Comparison of ENCODE assay signal across 1 cellular context in the genomic region with DNA sequence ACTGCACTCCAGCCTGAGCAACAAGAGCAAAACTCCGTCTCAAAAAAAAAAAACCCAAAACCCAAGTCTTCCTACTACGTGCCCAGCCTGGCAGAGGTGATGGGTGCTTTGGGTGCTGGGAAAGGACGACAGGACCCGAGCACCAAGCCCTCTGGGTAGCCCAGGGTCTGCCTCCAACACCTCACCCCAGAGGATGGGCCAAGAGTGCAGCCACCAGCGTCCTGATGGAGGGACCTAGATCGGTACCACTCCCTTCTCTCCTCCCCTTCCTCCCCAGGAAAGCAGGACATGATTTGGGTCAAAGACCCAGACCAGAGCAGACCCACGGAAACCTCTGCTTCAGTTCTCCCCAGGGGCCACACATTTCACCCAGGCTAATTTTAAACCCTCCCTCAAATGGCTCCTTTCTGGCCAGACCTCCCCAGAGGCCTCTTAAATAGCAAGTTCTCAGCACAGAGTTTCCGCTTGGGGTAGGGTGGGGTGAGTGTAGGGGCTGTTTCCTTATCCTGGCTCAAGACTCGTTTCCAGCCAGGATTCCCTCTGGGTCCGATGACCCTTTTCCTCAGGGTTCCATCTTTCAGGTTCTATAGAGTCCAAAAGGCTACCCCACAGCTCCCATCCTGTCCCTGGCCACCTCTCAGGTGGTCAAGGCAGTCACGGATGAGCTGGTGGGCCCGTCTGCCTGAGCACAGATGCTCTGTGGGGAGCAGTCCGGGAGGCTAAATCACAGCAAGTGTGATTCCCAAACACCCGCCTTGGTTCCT.
TF ChIP-seq lines count a peak whose summit lies in the region.

No MANE protein-coding gene starts in this region.

TF ChIP-seq in GM12878, 131 proteins besides CTCF, POLR2A, EP300 and RAD21 (continued from another document):
- peak; percentile 58 for TF ChIP-seq ZNF687 (IDR thresholded peaks at IDR 0.05)
- peak; percentile 44; the same call in 1 of the 2 replicates for TF ChIP-seq HDGF (IDR thresholded peaks at IDR 0.05)
- peak; percentile 43 to 62; a peak in 2 of 4 replicates for TF ChIP-seq IKZF2 (IDR thresholded peaks at IDR 0.05)
- TF ChIP-seq YY1 (IDR thresholded peaks at IDR 0.05; ENCODE audit: low read depth, low read length), result 0 out of 2 replicates have a peak, but pooled peaks have one; percentile 17
- TF ChIP-seq MLLT1 (IDR thresholded peaks at IDR 0.05), result 0 out of 2 replicates have a peak, but pooled peaks have one; percentile 5
- TF ChIP-seq RAD51 (IDR thresholded peaks at IDR 0.05), result no peak
- 0 out of 2 replicates have a peak, but pooled peaks have one; percentile 25 for TF ChIP-seq NBN (IDR thresholded peaks at IDR 0.05)
- TF ChIP-seq, protein P1, sequence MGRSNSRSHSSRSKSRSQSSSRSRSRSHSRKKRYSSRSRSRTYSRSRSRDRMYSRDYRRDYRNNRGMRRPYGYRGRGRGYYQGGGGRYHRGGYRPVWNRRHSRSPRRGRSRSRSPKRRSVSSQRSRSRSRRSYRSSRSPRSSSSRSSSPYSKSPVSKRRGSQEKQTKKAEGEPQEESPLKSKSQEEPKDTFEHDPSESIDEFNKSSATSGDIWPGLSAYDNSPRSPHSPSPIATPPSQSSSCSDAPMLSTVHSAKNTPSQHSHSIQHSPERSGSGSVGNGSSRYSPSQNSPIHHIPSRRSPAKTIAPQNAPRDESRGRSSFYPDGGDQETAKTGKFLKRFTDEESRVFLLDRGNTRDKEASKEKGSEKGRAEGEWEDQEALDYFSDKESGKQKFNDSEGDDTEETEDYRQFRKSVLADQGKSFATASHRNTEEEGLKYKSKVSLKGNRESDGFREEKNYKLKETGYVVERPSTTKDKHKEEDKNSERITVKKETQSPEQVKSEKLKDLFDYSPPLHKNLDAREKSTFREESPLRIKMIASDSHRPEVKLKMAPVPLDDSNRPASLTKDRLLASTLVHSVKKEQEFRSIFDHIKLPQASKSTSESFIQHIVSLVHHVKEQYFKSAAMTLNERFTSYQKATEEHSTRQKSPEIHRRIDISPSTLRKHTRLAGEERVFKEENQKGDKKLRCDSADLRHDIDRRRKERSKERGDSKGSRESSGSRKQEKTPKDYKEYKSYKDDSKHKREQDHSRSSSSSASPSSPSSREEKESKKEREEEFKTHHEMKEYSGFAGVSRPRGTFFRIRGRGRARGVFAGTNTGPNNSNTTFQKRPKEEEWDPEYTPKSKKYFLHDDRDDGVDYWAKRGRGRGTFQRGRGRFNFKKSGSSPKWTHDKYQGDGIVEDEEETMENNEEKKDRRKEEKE (IDR thresholded peaks at IDR 0.05), result no peak
- peak; percentile 21; the same call in 1 of the 2 replicates for TF ChIP-seq RUNX3 (IDR thresholded peaks at IDR 0.05; ENCODE audit: low read length)
- no peak for TF ChIP-seq CHD2 (IDR thresholded peaks at IDR 0.05; ENCODE audit: borderline replicate concordance, low read depth, low read length)
- peak; percentile 96 for TF ChIP-seq MEF2B (IDR thresholded peaks at IDR 0.05; ENCODE audit: partially characterized antibody, poor library complexity, severe bottlenecking)
- 0 out of 2 replicates have a peak, but pooled peaks have one; percentile 61 for TF ChIP-seq GATAD2B (conservative IDR thresholded peaks at IDR 0.05; ENCODE audit: low read depth)
